ENCODE assay signal across 16 cellular contexts in genomic region chr6:119603501-119603900, GRCh38.
DNase-seq lines count a peak whose midpoint lies in the region; ATAC-seq and TF ChIP-seq lines count a peak whose summit lies in the region.
"Had no signal": no experiment of that assay in that cellular context is flagged by ENCODE, and none has a peak within 500 bp of the region (broad histone marks: within the 10 kb centered on the region; RNA-seq: fewer than 3 reads in every experiment).

No MANE protein-coding gene starts in this region.

- WGBS in SK-N-SH (ENCODE audit: low lambda C conversion rate), result 71% methylated on average over 5 of the region's 5 CpGs

- CTCF ChIA-PET in SK-N-SH (lab: Yijun Ruan, JAX), result no interaction called here
- CTCF ChIA-PET in CD8-positive, alpha-beta T cell (lab: Charles Lee), result interaction anchor here (0.9 kb wide), 1 partner anchor 57 kb away, joined by 3 read pairs; no protein-coding TSS in a partner anchor

- H3K9ac ChIP-seq in SK-N-SH, result no peak overlapping the region

- H3K27ac ChIP-seq in SK-N-SH (ENCODE audit: low read depth in 2 of 2, low read length in 1 of 2) (peak overlapping the region in 1 of 2 experiments; percentile 75; a peak in 2 of 4 replicates), RWPE2 (ENCODE audit: poor library complexity, severe bottlenecking) (peak overlapping the region; percentile 76), foreskin keratinocyte (peak overlapping the region; percentile 47)
- no peak overlapping the region for H3K27ac ChIP-seq in CD8-positive, alpha-beta T cell (ENCODE audit: low read depth, low read length)
- H3K27ac ChIP-seq: 22Rv1 had no signal

- TF ChIP-seq RAD21 in SK-N-SH (IDR thresholded peaks at IDR 0.05; ENCODE audit: low read length), result no peak

- DNase-seq in SK-N-SH, result no peak
- DNase-seq in RWPE2 (ENCODE audit: low spot score), result no peak
- DNase-seq in foreskin keratinocyte, result no peak
- no peak for DNase-seq in Ammon's horn (ENCODE audit: low spot score)
- no peak for DNase-seq in AG08395 (ENCODE audit: low spot score)
- no peak for DNase-seq in CD8-positive, alpha-beta T cell
- no peak for DNase-seq in NCI-H1092 treated with DMSO at 0.1 percent for 48 hours (lab: John Stamatoyannopoulos, UW)
- DNase-seq: C1 segment of cervical spinal cord; CD4-positive, alpha-beta T cell; DMS79; H7 had no signal

- no peak for TF ChIP-seq CTCF in SK-N-SH (IDR thresholded peaks at IDR 0.05)
- no peak for TF ChIP-seq CTCF in RWPE2 (IDR thresholded peaks at IDR 0.05; ENCODE audit: poor library complexity, severe bottlenecking)
- TF ChIP-seq CTCF in foreskin keratinocyte (conservative IDR thresholded peaks at IDR 0.05), result no peak
- no peak for TF ChIP-seq CTCF in CD8-positive, alpha-beta T cell (IDR thresholded peaks at IDR 0.05)

- POLR2A ChIA-PET in SK-N-SH (lab: Yijun Ruan, JAX), result no interaction called here
- POLR2A ChIA-PET in CD8-positive, alpha-beta T cell (lab: Charles Lee), result no interaction called here

- peaks cover 0 to 7% of the 10 kb centered on the region in 2 experiments; a peak in 2 of 4 replicates for H3K4me1 ChIP-seq in SK-N-SH (ENCODE audit: control insufficient read depth in 1 of 2, insufficient read depth in 2 of 2, low read depth in 1 of 2, low read length in 1 of 2)
- H3K4me1 ChIP-seq in RWPE2 (ENCODE audit: insufficient read depth, poor library complexity, severe bottlenecking), result peaks cover 16% of the 10 kb centered on the region
- H3K4me1 ChIP-seq in foreskin keratinocyte, result peaks cover 19% of the 10 kb centered on the region
- H3K4me1 ChIP-seq in CD8-positive, alpha-beta T cell (ENCODE audit: insufficient read depth, low read length), result no peaks in the 10 kb centered on the region

- H3K27me3 ChIP-seq in SK-N-SH (ENCODE audit: insufficient read depth) (no peaks in the 10 kb centered on the region), RWPE2 (ENCODE audit: insufficient read depth, poor library complexity, severe bottlenecking) (no peaks in the 10 kb centered on the region), foreskin keratinocyte (no peaks in the 10 kb centered on the region)
- no peaks in the 10 kb centered on the region for H3K27me3 ChIP-seq in CD8-positive, alpha-beta T cell (ENCODE audit: insufficient read depth, low read length)

- H3K79me2 ChIP-seq in SK-N-SH (ENCODE audit: insufficient read depth), result no peaks in the 10 kb centered on the region

- intact Hi-C loops in CD8-positive, alpha-beta T cell (cut with DNase I, micrococcal nuclease), result no loop called here

- no peak overlapping the region for H3K4me2 ChIP-seq in SK-N-SH

- ATAC-seq in SK-N-SH treated with all-trans-retinoic acid at 6 μM for 48 hours (no peak), RWPE2 (ENCODE audit: low read depth) (no peak), foreskin keratinocyte (no peak)
- ATAC-seq in CD8-positive, alpha-beta T cell, result no peak
- ATAC-seq: GM12878, K562 had no signal

- no peaks in the 10 kb centered on the region for H3K36me3 Mint-ChIP-seq in CD8-positive, alpha-beta T cell

- no peak overlapping the region for H3K4me3 Mint-ChIP-seq in CD8-positive, alpha-beta T cell
- H3K4me3 Mint-ChIP-seq: B cell; CD4-positive, alpha-beta T cell had no signal

- no peaks in the 10 kb centered on the region for H4K20me1 ChIP-seq in SK-N-SH (ENCODE audit: insufficient read depth)

- H3K9me3 Mint-ChIP-seq in CD8-positive, alpha-beta T cell, result no peaks in the 10 kb centered on the region
- H3K9me3 Mint-ChIP-seq: CD4-positive, alpha-beta T cell had no signal

- H3K9me3 ChIP-seq in SK-N-SH, result no peaks in the 10 kb centered on the region
- no peaks in the 10 kb centered on the region for H3K9me3 ChIP-seq in RWPE2 (ENCODE audit: severe bottlenecking)
- H3K9me3 ChIP-seq in CD8-positive, alpha-beta T cell (ENCODE audit: low read length), result no peaks in the 10 kb centered on the region

- no peaks in the 10 kb centered on the region for H3K4me1 Mint-ChIP-seq in CD8-positive, alpha-beta T cell (ENCODE audit: low read depth)
- H3K4me1 Mint-ChIP-seq: B cell had no signal

- H3F3A ChIP-seq in SK-N-SH (replicated peaks; ENCODE audit: insufficient read depth), result peaks cover 8% of the 10 kb centered on the region

- H3K9me2 ChIP-seq in SK-N-SH, result no peaks in the 10 kb centered on the region

- H3K27me3 Mint-ChIP-seq in CD8-positive, alpha-beta T cell (ENCODE audit: low read depth), result no peaks in the 10 kb centered on the region
- H3K27me3 Mint-ChIP-seq: B cell; CD4-positive, alpha-beta T cell had no signal

- peak overlapping the region; percentile 53; the same call in 1 of the 2 replicates for H2AFZ ChIP-seq in SK-N-SH (ENCODE audit: low read depth)

- H3K27ac Mint-ChIP-seq in CD8-positive, alpha-beta T cell, result no peak overlapping the region
- H3K27ac Mint-ChIP-seq: B cell; CD4-positive, alpha-beta T cell had no signal

- H3K36me3 ChIP-seq in SK-N-SH (replicated peaks in 1 of 2; ENCODE audit: control insufficient read depth in 1 of 2, insufficient read depth in 2 of 2, low read length in 1 of 2) (no peaks in the 10 kb centered on the region), RWPE2 (ENCODE audit: low read depth) (no peaks in the 10 kb centered on the region)
- no peaks in the 10 kb centered on the region for H3K36me3 ChIP-seq in CD8-positive, alpha-beta T cell (ENCODE audit: insufficient read depth, low read length)

- TF ChIP-seq EP300 in SK-N-SH (IDR thresholded peaks at IDR 0.05; ENCODE audit: borderline replicate concordance in 1 of 2, low read depth in 1 of 2, low read length in 1 of 2), result no peak

- H3K4me3 ChIP-seq in SK-N-SH (ENCODE audit: low read depth in 2 of 2, low read length in 1 of 2), result no peak overlapping the region
- H3K4me3 ChIP-seq in RWPE2 (ENCODE audit: severe bottlenecking), result no peak overlapping the region
- no peak overlapping the region for H3K4me3 ChIP-seq in CD8-positive, alpha-beta T cell (ENCODE audit: low read depth, low read length)
- H3K4me3 ChIP-seq: GM12878, K562 had no signal

TF ChIP-seq in SK-N-SH, 30 proteins besides CTCF, POLR2A, EP300 and RAD21 (continues in another document):
- TF ChIP-seq, protein P1, sequence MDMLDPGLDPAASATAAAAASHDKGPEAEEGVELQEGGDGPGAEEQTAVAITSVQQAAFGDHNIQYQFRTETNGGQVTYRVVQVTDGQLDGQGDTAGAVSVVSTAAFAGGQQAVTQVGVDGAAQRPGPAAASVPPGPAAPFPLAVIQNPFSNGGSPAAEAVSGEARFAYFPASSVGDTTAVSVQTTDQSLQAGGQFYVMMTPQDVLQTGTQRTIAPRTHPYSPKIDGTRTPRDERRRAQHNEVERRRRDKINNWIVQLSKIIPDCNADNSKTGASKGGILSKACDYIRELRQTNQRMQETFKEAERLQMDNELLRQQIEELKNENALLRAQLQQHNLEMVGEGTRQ (IDR thresholded peaks at IDR 0.05; ENCODE audit: borderline replicate concordance, low read depth, low read length), result no peak
- TF ChIP-seq MEF2A (IDR thresholded peaks at IDR 0.05; ENCODE audit: borderline replicate concordance, low read depth) (no peak), RFX5 (IDR thresholded peaks at IDR 0.05; ENCODE audit: low read length) (no peak), EZH2phosphoT487 (IDR thresholded peaks at IDR 0.05; ENCODE audit: borderline replicate concordance, low read depth) (no peak)
- TF ChIP-seq, protein P2, sequence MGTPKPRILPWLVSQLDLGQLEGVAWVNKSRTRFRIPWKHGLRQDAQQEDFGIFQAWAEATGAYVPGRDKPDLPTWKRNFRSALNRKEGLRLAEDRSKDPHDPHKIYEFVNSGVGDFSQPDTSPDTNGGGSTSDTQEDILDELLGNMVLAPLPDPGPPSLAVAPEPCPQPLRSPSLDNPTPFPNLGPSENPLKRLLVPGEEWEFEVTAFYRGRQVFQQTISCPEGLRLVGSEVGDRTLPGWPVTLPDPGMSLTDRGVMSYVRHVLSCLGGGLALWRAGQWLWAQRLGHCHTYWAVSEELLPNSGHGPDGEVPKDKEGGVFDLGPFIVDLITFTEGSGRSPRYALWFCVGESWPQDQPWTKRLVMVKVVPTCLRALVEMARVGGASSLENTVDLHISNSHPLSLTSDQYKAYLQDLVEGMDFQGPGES (IDR thresholded peaks at IDR 0.05; ENCODE audit: low read depth, low read length), result no peak

TF ChIP-seq in SK-N-SH treated with all-trans-retinoic acid at 6 μM for 48 hours, 23 proteins besides CTCF, POLR2A, EP300 and RAD21 (continues in another document):
- TF ChIP-seq GLIS3 (CRISPR knock-in tag; IDR thresholded peaks at IDR 0.05) (no peak), TOX (CRISPR knock-in tag; IDR thresholded peaks at IDR 0.05; ENCODE audit: borderline replicate concordance) (no peak), SNAI2 (CRISPR knock-in tag; IDR thresholded peaks at IDR 0.05) (no peak), BACH2 (CRISPR knock-in tag; IDR thresholded peaks at IDR 0.05; ENCODE audit: borderline replicate concordance) (no peak), TCF4 (CRISPR knock-in tag; IDR thresholded peaks at IDR 0.05; ENCODE audit: borderline replicate concordance) (no peak), ESRRG (CRISPR knock-in tag; IDR thresholded peaks at IDR 0.05) (no peak), ZFP3 (CRISPR knock-in tag; IDR thresholded peaks at IDR 0.05) (no peak), PPARA (CRISPR knock-in tag; IDR thresholded peaks at IDR 0.05; ENCODE audit: borderline replicate concordance) (no peak), ZNF565 (CRISPR knock-in tag; conservative IDR thresholded peaks at IDR 0.05; ENCODE audit: low read depth) (no peak)
- TF ChIP-seq, protein P3, sequence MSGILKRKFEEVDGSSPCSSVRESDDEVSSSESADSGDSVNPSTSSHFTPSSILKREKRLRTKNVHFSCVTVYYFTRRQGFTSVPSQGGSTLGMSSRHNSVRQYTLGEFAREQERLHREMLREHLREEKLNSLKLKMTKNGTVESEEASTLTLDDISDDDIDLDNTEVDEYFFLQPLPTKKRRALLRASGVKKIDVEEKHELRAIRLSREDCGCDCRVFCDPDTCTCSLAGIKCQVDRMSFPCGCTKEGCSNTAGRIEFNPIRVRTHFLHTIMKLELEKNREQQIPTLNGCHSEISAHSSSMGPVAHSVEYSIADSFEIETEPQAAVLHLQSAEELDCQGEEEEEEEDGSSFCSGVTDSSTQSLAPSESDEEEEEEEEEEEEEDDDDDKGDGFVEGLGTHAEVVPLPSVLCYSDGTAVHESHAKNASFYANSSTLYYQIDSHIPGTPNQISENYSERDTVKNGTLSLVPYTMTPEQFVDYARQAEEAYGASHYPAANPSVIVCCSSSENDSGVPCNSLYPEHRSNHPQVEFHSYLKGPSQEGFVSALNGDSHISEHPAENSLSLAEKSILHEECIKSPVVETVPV (CRISPR knock-in tag; IDR thresholded peaks at IDR 0.05), result no peak
- TF ChIP-seq, protein P4, sequence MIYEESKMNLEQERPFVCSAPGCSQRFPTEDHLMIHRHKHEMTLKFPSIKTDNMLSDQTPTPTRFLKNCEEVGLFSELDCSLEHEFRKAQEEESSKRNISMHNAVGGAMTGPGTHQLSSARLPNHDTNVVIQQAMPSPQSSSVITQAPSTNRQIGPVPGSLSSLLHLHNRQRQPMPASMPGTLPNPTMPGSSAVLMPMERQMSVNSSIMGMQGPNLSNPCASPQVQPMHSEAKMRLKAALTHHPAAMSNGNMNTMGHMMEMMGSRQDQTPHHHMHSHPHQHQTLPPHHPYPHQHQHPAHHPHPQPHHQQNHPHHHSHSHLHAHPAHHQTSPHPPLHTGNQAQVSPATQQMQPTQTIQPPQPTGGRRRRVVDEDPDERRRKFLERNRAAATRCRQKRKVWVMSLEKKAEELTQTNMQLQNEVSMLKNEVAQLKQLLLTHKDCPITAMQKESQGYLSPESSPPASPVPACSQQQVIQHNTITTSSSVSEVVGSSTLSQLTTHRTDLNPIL (CRISPR knock-in tag; IDR thresholded peaks at IDR 0.05; ENCODE audit: low read depth), result no peak
